In the genomic region with DNA sequence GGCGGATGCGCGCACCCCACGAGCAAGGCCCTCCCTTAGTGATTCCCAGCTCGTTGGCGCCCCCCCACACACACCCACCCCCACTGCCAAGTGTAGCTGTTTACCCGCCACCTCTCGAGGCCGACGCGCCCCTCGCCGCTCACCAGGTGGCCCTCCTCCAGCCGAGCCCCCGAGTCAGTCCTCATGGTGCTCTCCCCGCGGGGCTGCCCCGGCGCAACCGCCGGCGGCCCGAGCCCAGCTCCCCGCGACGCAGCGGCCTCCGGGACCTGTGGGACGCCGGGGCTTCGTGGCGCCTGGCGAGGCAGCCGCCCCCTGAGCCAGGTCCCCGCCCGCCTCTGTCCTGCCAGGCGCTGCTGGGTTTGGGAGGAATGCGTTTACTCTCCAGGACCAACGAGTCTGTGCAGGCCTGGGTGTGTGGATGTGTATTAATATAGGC, we compare ENCODE assay signal across 8 cellular contexts. TPM values are rescaled to one million over a fixed set of nuclear protein-coding genes. Genes with fewer than 3 reads are reported as not detected.
DNase-seq lines count a peak whose midpoint lies in the region; ATAC-seq and TF ChIP-seq lines count a peak whose summit lies in the region.

A gene with protein sequence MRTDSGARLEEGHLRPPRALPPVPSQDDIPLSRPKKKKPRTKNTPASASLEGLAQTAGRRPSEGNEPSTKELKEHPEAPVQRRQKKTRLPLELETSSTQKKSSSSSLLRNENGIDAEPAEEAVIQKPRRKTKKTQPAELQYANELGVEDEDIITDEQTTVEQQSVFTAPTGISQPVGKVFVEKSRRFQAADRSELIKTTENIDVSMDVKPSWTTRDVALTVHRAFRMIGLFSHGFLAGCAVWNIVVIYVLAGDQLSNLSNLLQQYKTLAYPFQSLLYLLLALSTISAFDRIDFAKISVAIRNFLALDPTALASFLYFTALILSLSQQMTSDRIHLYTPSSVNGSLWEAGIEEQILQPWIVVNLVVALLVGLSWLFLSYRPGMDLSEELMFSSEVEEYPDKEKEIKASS (minus strand): TSS at position 288 of the 436 bp plus-strand sequence. CDS start 103 bp downstream, at position 185.

- H3K27me3 ChIP-seq in upper lobe of right lung, result no peaks in the 10 kb centered on the region

- peak within 1 kb of the TSS; percentile 76 to 92 for H3K27ac Mint-ChIP-seq in natural killer cell treated with Interleukin-12 subunit alpha and Interleukin-12 subunit beta and Interleukin-15 and Interleukin-18, amount 100 ng/mL, for 72 hours

- peaks cover 6% of the 10 kb centered on the region for H3K36me3 Mint-ChIP-seq in natural killer cell treated with Interleukin-12 subunit alpha and Interleukin-12 subunit beta and Interleukin-15 and Interleukin-18, amount 100 ng/mL, for 72 hours

- H3K4me1 ChIP-seq in upper lobe of right lung, result no peaks in the 10 kb centered on the region

- peak; percentile 59 to 72 for ATAC-seq in natural killer cell treated with Interleukin-12 subunit alpha and Interleukin-12 subunit beta and Interleukin-15 and Interleukin-18, amount 100 ng/mL, for 72 hours
- peak; percentile 77 for ATAC-seq in upper lobe of right lung

- DNase-seq in NCI-H1092 treated with DMSO at 0.1 percent for 48 hours (lab: John Stamatoyannopoulos, UW) (peak; percentile 10), NCI-H1092 (lab: John Stamatoyannopoulos, UW) (no peak), H4 (ENCODE audit: low spot score) (peak; percentile 16), LHCN-M2 (ENCODE audit: low read depth) (peak; percentile 55), fibroblast of mammary gland (ENCODE audit: low read depth) (no peak), upper lobe of right lung (peak; percentile 79)
- DNase-seq in activated CD8-positive, alpha-beta memory T cell treated with anti-CD3 and anti-CD28 coated beads for 48 hours (ENCODE audit: low read depth in 2 of 3, low spot score in 2 of 3), result peak in 2 of 3 experiments; percentile 20 to 24
- DNase-seq in natural killer cell treated with Interleukin-12 subunit alpha and Interleukin-12 subunit beta and Interleukin-15 and Interleukin-18, amount 100 ng/mL, for 72 hours (ENCODE audit: low spot score), result no peak

- peak within 1 kb of the TSS; percentile 92 for H3K4me3 ChIP-seq in fibroblast of mammary gland (ENCODE audit: control insufficient read depth, low read depth, low read length)
- H3K4me3 ChIP-seq in upper lobe of right lung, result peak within 1 kb of the TSS; percentile 89

- H3K36me3 ChIP-seq in upper lobe of right lung, result no peaks in the 10 kb centered on the region

- H3K27me3 Mint-ChIP-seq in natural killer cell treated with Interleukin-12 subunit alpha and Interleukin-12 subunit beta and Interleukin-15 and Interleukin-18, amount 100 ng/mL, for 72 hours, result peaks cover 12 to 14% of the 10 kb centered on the region in 2 donors

- H3K9me3 ChIP-seq in upper lobe of right lung, result no peaks in the 10 kb centered on the region

- TF ChIP-seq CTCF in fibroblast of mammary gland (conservative IDR thresholded peaks at IDR 0.05; ENCODE audit: control insufficient read depth, insufficient read depth, low read depth, low read length) (no peak), upper lobe of right lung (IDR thresholded peaks at IDR 0.05) (no peak)

- H3K27ac ChIP-seq in upper lobe of right lung, result peak within 1 kb of the TSS; percentile 92

- H3K9me3 Mint-ChIP-seq in natural killer cell treated with Interleukin-12 subunit alpha and Interleukin-12 subunit beta and Interleukin-15 and Interleukin-18, amount 100 ng/mL, for 72 hours, result no peaks in the 10 kb centered on the region

- peaks cover 7 to 14% of the 10 kb centered on the region in 2 donors for H3K4me1 Mint-ChIP-seq in natural killer cell treated with Interleukin-12 subunit alpha and Interleukin-12 subunit beta and Interleukin-15 and Interleukin-18, amount 100 ng/mL, for 72 hours (ENCODE audit: low read depth in 2 of 2)

- intact Hi-C loops in upper lobe of right lung (cut with DNase I), result no loop called here

- peak within 1 kb of the TSS; percentile 89 for H3K4me3 Mint-ChIP-seq in natural killer cell treated with Interleukin-12 subunit alpha and Interleukin-12 subunit beta and Interleukin-15 and Interleukin-18, amount 100 ng/mL, for 72 hours

RNA-seq across cellular contexts. Expression of the gene that starts here (rescaled TPM):
- 46.3 and 53.9 TPM in 2 replicates for total RNA-seq in H4 (2014; rRNA removed; shearing (Covaris generic))
- total RNA-seq in LHCN-M2 (2014; rRNA removed) (92.9 and 102 TPM in 2 replicates), upper lobe of right lung (13.7 TPM)
- polyA plus RNA-seq in LHCN-M2 (2012), result 25.3 TPM
- total RNA-seq in natural killer cell treated with Interleukin-12 subunit alpha and Interleukin-12 subunit beta and Interleukin-15 and Interleukin-18, amount 100 ng/mL, for 72 hours, result 10 to 100 TPM; 10.0 to 12.0 TPM

Comparison
In these comparisons a context has a peak if more than half of its experiments do, and no peak if none do; other contexts are left out.
1. DNase-seq: peak in NCI-H1092 treated with DMSO at 0.1 percent for 48 hours (single experiment), H4 (single experiment), LHCN-M2 (single experiment), activated CD8-positive, alpha-beta memory T cell treated with anti-CD3 and anti-CD28 coated beads for 48 hours (2 of 3) and upper lobe of right lung (single experiment); none in NCI-H1092 (single experiment), fibroblast of mammary gland (single experiment) and natural killer cell treated with Interleukin-12 subunit alpha and Interleukin-12 subunit beta and Interleukin-15 and Interleukin-18, amount 100 ng/mL, for 72 hours (single experiment).